In the genomic region with DNA sequence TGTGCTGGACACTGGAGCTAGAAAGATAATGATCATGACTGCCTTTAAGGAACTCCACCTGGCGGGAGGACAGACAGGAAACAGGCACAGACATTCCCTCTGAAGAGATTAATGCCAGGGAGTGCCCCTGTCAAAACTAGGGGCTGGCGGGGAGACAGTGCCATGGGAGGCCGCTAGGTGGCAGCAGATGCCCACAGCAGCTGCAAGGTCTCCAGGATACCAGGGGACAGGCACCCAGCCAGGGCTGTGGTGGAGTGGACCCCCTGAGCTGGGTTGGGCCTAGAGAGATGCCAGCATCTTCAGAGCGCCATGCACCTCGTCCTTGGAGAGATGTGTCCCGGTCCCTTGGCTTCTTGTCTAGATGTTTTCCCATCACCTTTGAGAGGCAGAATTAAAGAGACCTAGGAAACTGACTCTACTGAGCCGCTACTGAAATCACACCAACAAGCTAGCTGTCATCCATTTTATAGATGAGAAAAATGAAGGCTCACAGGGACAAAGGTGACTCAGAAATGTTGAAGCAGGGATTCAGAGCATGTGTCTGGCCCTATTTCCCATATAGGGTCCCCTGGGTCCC, we compare ENCODE assay signal across 8 cellular contexts. TPM values are rescaled to one million over a fixed set of nuclear protein-coding genes. Genes with fewer than 3 reads are reported as not detected.
A peak's percentile ranks its signal among the peaks of the same experiment; 100 is the strongest.
DNase-seq lines count a peak whose midpoint lies in the region; ATAC-seq and TF ChIP-seq lines count a peak whose summit lies in the region.

No MANE protein-coding gene starts in this region.

- TF ChIP-seq CTCF in endodermal cell (conservative IDR thresholded peaks at IDR 0.05) (peak; percentile 99), mesothelial cell of epicardium (IDR thresholded peaks at IDR 0.05; ENCODE audit: unreplicated experiment) (peak; percentile 95)

- WGBS in endodermal cell (ENCODE audit: insufficient coverage in 1 of 2, insufficient read length in 1 of 2), 2 experiments, result 18 to 67% methylated on average over 2 to 7 of the region's 7 CpGs

- H3K27ac ChIP-seq in endodermal cell (ENCODE audit: low read depth, low read length), result no peak overlapping the region

- H3K4me3 Mint-ChIP-seq in endodermal cell (no peak overlapping the region), mesothelial cell of epicardium (no peak overlapping the region)

- no peak overlapping the region for H3K4me3 ChIP-seq in endodermal cell (ENCODE audit: low read length)

- no peak overlapping the region for H3K9ac ChIP-seq in endodermal cell (ENCODE audit: extremely low read depth, low read length, poor library complexity, severe bottlenecking)

- DNase-seq in ELF-1 (ENCODE audit: low read depth, low spot score), result peak; percentile 95
- DNase-seq in HuH-7 (ENCODE audit: low spot score), result peak; percentile 93
- DNase-seq in NOMO-1 (lab: John Stamatoyannopoulos, UW; ENCODE audit: unreplicated experiment in 2 of 2), result peak; percentile 34 to 62
- DNase-seq in activated CD8-positive, alpha-beta memory T cell treated with anti-CD3 and anti-CD28 coated beads for 4 hours (ENCODE audit: low read depth in 2 of 2), result peak; percentile 47 to 69
- peak; percentile 96 for DNase-seq in endodermal cell
- peak; percentile 70 to 93 for DNase-seq in mesothelial cell of epicardium (ENCODE audit: low spot score in 2 of 2, unreplicated experiment in 2 of 2)
- peak; percentile 60 to 72 for DNase-seq in stimulated activated CD8-positive, alpha-beta memory T cell treated with anti-CD3 and anti-CD28 coated beads, Interleukin-2, amount 100 ng/mL, for 48 hours (ENCODE audit: low read depth in 2 of 2)

- H3K36me3 Mint-ChIP-seq in endodermal cell (ENCODE audit: low read depth), result no peaks in the 10 kb centered on the region
- no peaks in the 10 kb centered on the region for H3K36me3 Mint-ChIP-seq in mesothelial cell of epicardium

- H3K27me3 Mint-ChIP-seq in endodermal cell (ENCODE audit: insufficient read depth), result peaks cover 19% of the 10 kb centered on the region
- peaks cover 7% of the 10 kb centered on the region for H3K27me3 Mint-ChIP-seq in mesothelial cell of epicardium (ENCODE audit: low read depth)

- ATAC-seq in GM21619 (IDR thresholded peaks at IDR 0.05; ENCODE audit: unreplicated experiment), result no peak

- H3K9me3 ChIP-seq in endodermal cell (ENCODE audit: control insufficient read depth, low read length), result peaks cover 1% of the 10 kb centered on the region

- H3K4me1 ChIP-seq in endodermal cell (ENCODE audit: control insufficient read depth, insufficient read depth, low read length), result no peaks in the 10 kb centered on the region

- H3K4me1 Mint-ChIP-seq in endodermal cell (no peaks in the 10 kb centered on the region), mesothelial cell of epicardium (peaks cover 2% of the 10 kb centered on the region)

- H3K27ac Mint-ChIP-seq in endodermal cell (no peak overlapping the region), mesothelial cell of epicardium (peak overlapping the region; percentile 60)

- H3K9me3 Mint-ChIP-seq in endodermal cell (peaks cover 5% of the 10 kb centered on the region), mesothelial cell of epicardium (no peaks in the 10 kb centered on the region)

- H3K36me3 ChIP-seq in endodermal cell (ENCODE audit: control insufficient read depth, insufficient read depth, low read length), result no peaks in the 10 kb centered on the region

- H3K27me3 ChIP-seq in endodermal cell (ENCODE audit: control insufficient read depth, insufficient read depth, low read length, poor library complexity, severe bottlenecking), result peaks cover 17% of the 10 kb centered on the region

RNA-seq across cellular contexts. Expression of gene REN, which starts 3.6 kb away (rescaled TPM):
- total RNA-seq in endodermal cell, result not detected
- polyA plus RNA-seq in endodermal cell (2013, experiment 1 of 2), result 0.85 TPM
- polyA plus RNA-seq in endodermal cell (2013, experiment 2 of 2), result 0.29 TPM
- 0.29 to 0.41 TPM in 2 of 3 replicates, not detected in the other for total RNA-seq in mesothelial cell of epicardium

RNA-seq across cellular contexts. Expression of gene ETNK2, which starts 10.7 kb away (rescaled TPM):
- total RNA-seq in endodermal cell (10 to 100 TPM; 16.7 to 24.4 TPM), mesothelial cell of epicardium (18.5 to 19.2 TPM (median 18.9 TPM) in 3 replicates)
- 11.9 TPM for polyA plus RNA-seq in endodermal cell (2013, experiment 1 of 2)
- polyA plus RNA-seq in endodermal cell (2013, experiment 2 of 2), result 11.8 TPM

RNA-seq across cellular contexts. Expression of gene KISS1, which starts 33.7 kb away (rescaled TPM):
- total RNA-seq in endodermal cell (not detected), mesothelial cell of epicardium (0.34 to 0.60 TPM in 2 of 3 replicates, not detected in the other)
- polyA plus RNA-seq in endodermal cell (2013, experiment 1 of 2), result not detected
- not detected for polyA plus RNA-seq in endodermal cell (2013, experiment 2 of 2)

RNA-seq across cellular contexts. Expression of gene GOLT1A, which starts 51.2 kb away (rescaled TPM):
- total RNA-seq in endodermal cell (1 to 10 TPM; 1.8 to 6.2 TPM), mesothelial cell of epicardium (3.6 to 4.1 TPM (median 3.9 TPM) in 3 replicates)
- 0.82 TPM for polyA plus RNA-seq in endodermal cell (2013, experiment 1 of 2)
- 0.66 TPM for polyA plus RNA-seq in endodermal cell (2013, experiment 2 of 2)
